In the genomic region with DNA sequence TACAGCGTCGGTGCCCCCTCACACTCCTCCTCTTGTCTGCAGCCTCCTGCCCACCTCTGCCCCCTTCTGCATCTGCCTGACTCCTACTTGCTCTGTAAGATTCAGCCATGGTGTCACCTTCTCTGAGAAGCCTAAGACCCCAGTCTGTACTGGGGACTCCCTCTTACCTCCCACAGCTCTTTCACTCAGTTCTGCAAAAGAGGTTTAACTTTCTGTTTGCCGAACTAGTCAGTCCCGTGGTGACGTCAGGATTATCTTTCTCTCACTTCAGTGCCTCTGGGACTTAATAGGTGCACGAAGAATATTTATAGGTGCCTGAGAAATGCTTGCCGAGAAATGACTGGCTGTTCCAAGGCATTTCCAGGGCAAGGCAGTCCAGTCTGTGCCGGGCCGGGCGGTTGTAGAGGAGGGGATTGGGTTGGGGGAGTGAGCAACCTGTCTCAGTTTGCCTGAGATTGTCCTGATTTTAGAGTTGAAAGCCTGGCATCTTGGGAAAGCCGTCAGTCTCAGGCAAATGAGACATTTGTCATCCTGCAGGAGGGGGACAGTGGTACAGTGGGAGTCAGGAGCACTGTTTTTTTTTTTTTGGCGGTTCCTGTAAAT, we compare ENCODE assay signal across 21 cellular contexts.
A peak's percentile ranks its signal among the peaks of the same experiment; 100 is the strongest.
DNase-seq lines count a peak whose midpoint lies in the region; ATAC-seq, FAIRE-seq and TF ChIP-seq lines count a peak whose summit lies in the region.
"Had no signal": no experiment of that assay in that cellular context is flagged by ENCODE, and none has a peak within 500 bp of the region (broad histone marks: within the 10 kb centered on the region; RNA-seq: fewer than 3 reads in every experiment).

No MANE protein-coding gene starts in this region.

- CTCF ChIA-PET in GM12878 (lab: Yijun Ruan, JAX), result no interaction called here

- H3K9ac ChIP-seq in GM12878 (ENCODE audit: control insufficient read depth, insufficient read depth, low read length), result no peak overlapping the region
- no peak overlapping the region for H3K9ac ChIP-seq in GM23248
- H3K9ac ChIP-seq: neural progenitor cell had no signal

- H3K27ac Mint-ChIP-seq in nephron progenitor cell, result peak overlapping the region; percentile 92
- H3K27ac Mint-ChIP-seq: activated naive CD4-positive, alpha-beta T cell treated with anti-CD3 and anti-CD28 coated beads, Interleukin-2, amount 50 U/mL, for 24 hours; activated T-helper 17 cell treated with anti-CD3 and anti-CD28 coated beads, Interleukin-2, amount 50 U/mL, for 72 hours; CD8-positive, alpha-beta memory T cell; neural progenitor cell had no signal

- no peak overlapping the region for H3K4me2 ChIP-seq in GM12878 (ENCODE audit: control insufficient read depth, insufficient read depth)
- H3K4me2 ChIP-seq in GM23248 (ENCODE audit: unreplicated experiment), result no peak overlapping the region
- H3K4me2 ChIP-seq: neural progenitor cell had no signal

- H3K27me3 Mint-ChIP-seq in nephron progenitor cell (ENCODE audit: low read depth, poor library complexity), result peaks cover 10% of the 10 kb centered on the region
- H3K27me3 Mint-ChIP-seq: CD8-positive, alpha-beta memory T cell had no signal

- TF ChIP-seq RAD21 in GM12878 (IDR thresholded peaks at IDR 0.05; ENCODE audit: insufficient read depth, low read depth, low read length), result no peak

- H3K79me2 ChIP-seq in GM12878 (ENCODE audit: control insufficient read depth, insufficient read depth, low read length), result no peaks in the 10 kb centered on the region
- H3K79me2 ChIP-seq in GM23248 (ENCODE audit: insufficient read depth), result no peaks in the 10 kb centered on the region

- no peaks in the 10 kb centered on the region for H3K9me3 ChIP-seq in GM12878 (replicated peaks; ENCODE audit: control insufficient read depth, insufficient read depth, low read length)
- H3K9me3 ChIP-seq in GM23248 (ENCODE audit: low read depth), result no peaks in the 10 kb centered on the region

- no peak for TF ChIP-seq POLR2A in GM12878 (IDR thresholded peaks at IDR 0.05; ENCODE audit: low read depth, low read length)

- H3K4me3 ChIP-seq in GM12878, result no peak overlapping the region
- H3K4me3 ChIP-seq in urinary bladder (ENCODE audit: low read depth, low read length), result no peak overlapping the region
- H3K4me3 ChIP-seq in GM23248, result no peak overlapping the region
- H3K4me3 ChIP-seq: neural progenitor cell had no signal

- SMC1A ChIA-PET in GM12878 (lab: Charles Lee; ENCODE audit: uncharacterized antibody, unreplicated experiment), result no interaction called here

- no peaks in the 10 kb centered on the region for H3K36me3 ChIP-seq in GM12878 (ENCODE audit: control insufficient read depth in 2 of 2, insufficient read depth in 2 of 2, low read length in 1 of 2)
- H3K36me3 ChIP-seq in urinary bladder (ENCODE audit: insufficient read depth), result no peaks in the 10 kb centered on the region
- no peaks in the 10 kb centered on the region for H3K36me3 ChIP-seq in GM23248 (ENCODE audit: low read depth)
- H3K36me3 ChIP-seq: neural progenitor cell had no signal

- peaks cover 8% of the 10 kb centered on the region for H3K9me3 Mint-ChIP-seq in nephron progenitor cell
- H3K9me3 Mint-ChIP-seq: activated naive CD4-positive, alpha-beta T cell treated with anti-CD3 and anti-CD28 coated beads, Interleukin-2, amount 50 U/mL, for 24 hours; activated T-helper 17 cell treated with anti-CD3 and anti-CD28 coated beads, Interleukin-2, amount 50 U/mL, for 72 hours; neural progenitor cell had no signal

- FAIRE-seq in GM12878 (lab: Jason Lieb, UNC), result no peak
- FAIRE-seq: islet of Langerhans had no signal

- no peaks in the 10 kb centered on the region for H3K9me2 ChIP-seq in GM23248 (ENCODE audit: insufficient read depth)

- BruUV-seq in GM12878 (replicated peaks; lab: Mats Ljungman, UMichigan), result no TSS peak

- in situ Hi-C loops in GM12878 (cut with MboI), result no loop called here
- in situ Hi-C loops in GM23248 (cut with MboI), result no loop called here

- H2AFZ ChIP-seq in GM12878 (ENCODE audit: control insufficient read depth, low read depth, low read length), result no peak overlapping the region
- no peak overlapping the region for H2AFZ ChIP-seq in GM23248
- H2AFZ ChIP-seq: neural progenitor cell had no signal

- no peak for TF ChIP-seq EP300 in GM12878 (IDR thresholded peaks at IDR 0.05; ENCODE audit: borderline replicate concordance in 1 of 2, control insufficient read depth in 1 of 2, low read depth in 2 of 2, low read length in 2 of 2)

- TF ChIP-seq CTCF in GM12878 (IDR thresholded peaks at IDR 0.05 in 2 of 3, conservative IDR thresholded peaks at IDR 0.05 in 1 of 3; ENCODE audit: control insufficient read depth in 2 of 3, extremely low read depth in 1 of 3, insufficient read depth in 1 of 3, low read depth in 3 of 3, low read length in 3 of 3), result no peak
- TF ChIP-seq CTCF in nephron progenitor cell (IDR thresholded peaks at IDR 0.05), result no peak

- 38% methylated on average over 12 of the region's 12 CpGs for WGBS in GM12878 (ENCODE audit: insufficient coverage, insufficient replicate concordance, low lambda C conversion rate, missing lambda C conversion rate)
- 77% methylated on average over 12 of the region's 12 CpGs for WGBS in urinary bladder
- WGBS in GM23248 (ENCODE audit: low coverage in 1 of 2, low lambda C conversion rate in 2 of 2, missing lambda C conversion rate in 2 of 2), 2 experiments, result 67 to 68% methylated on average over 12 of the region's 12 CpGs

- peaks cover 40% of the 10 kb centered on the region for H3K4me1 Mint-ChIP-seq in nephron progenitor cell
- H3K4me1 Mint-ChIP-seq: activated naive CD4-positive, alpha-beta T cell treated with anti-CD3 and anti-CD28 coated beads, Interleukin-2, amount 50 U/mL, for 24 hours; CD8-positive, alpha-beta memory T cell; neural progenitor cell had no signal

- H3K4me1 ChIP-seq in GM12878 (ENCODE audit: control insufficient read depth, insufficient read depth, low read length), result no peaks in the 10 kb centered on the region
- H3K4me1 ChIP-seq in urinary bladder (ENCODE audit: insufficient read depth), result peaks cover 6% of the 10 kb centered on the region
- no peaks in the 10 kb centered on the region for H3K4me1 ChIP-seq in GM23248 (ENCODE audit: insufficient read depth)
- H3K4me1 ChIP-seq: neural progenitor cell had no signal

- H3K36me3 Mint-ChIP-seq in nephron progenitor cell (ENCODE audit: low read depth), result no peaks in the 10 kb centered on the region
- H3K36me3 Mint-ChIP-seq: activated naive CD4-positive, alpha-beta T cell treated with anti-CD3 and anti-CD28 coated beads, Interleukin-2, amount 50 U/mL, for 24 hours; CD8-positive, alpha-beta memory T cell; neural progenitor cell had no signal

- H4K20me1 ChIP-seq in GM12878 (ENCODE audit: control insufficient read depth, insufficient read depth), result no peaks in the 10 kb centered on the region
- H4K20me1 ChIP-seq in GM23248 (ENCODE audit: insufficient read depth), result no peaks in the 10 kb centered on the region

- ATAC-seq in GM12878, result peak; percentile 34
- ATAC-seq: activated T-helper 17 cell treated with anti-CD3 and anti-CD28 coated beads, Interleukin-2, amount 50 U/mL, for 72 hours had no signal

- intact Hi-C loops in GM12878 (cut with micrococcal nuclease; ENCODE audit: unreplicated experiment), result no loop called here

- RAD21 ChIA-PET in GM12878 (lab: Charles Lee; ENCODE audit: unreplicated experiment), result no interaction called here

- POLR2A ChIA-PET in GM12878 (lab: Charles Lee), result no interaction called here

- no peak overlapping the region for H3K4me3 Mint-ChIP-seq in nephron progenitor cell
- H3K4me3 Mint-ChIP-seq: activated naive CD4-positive, alpha-beta T cell treated with anti-CD3 and anti-CD28 coated beads, Interleukin-2, amount 50 U/mL, for 24 hours; activated T-helper 17 cell treated with anti-CD3 and anti-CD28 coated beads, Interleukin-2, amount 50 U/mL, for 72 hours; CD8-positive, alpha-beta memory T cell; neural progenitor cell had no signal

- DNase-seq in NCI-H82 (lab: John Stamatoyannopoulos, UW), result peak; percentile 4
- no peak for DNase-seq in NCI-H82 treated with DMSO at 0.1 percent for 48 hours (lab: John Stamatoyannopoulos, UW; ENCODE audit: unreplicated experiment)
- no peak for DNase-seq in GM12878 (ENCODE audit: low read depth, low spot score)
- DNase-seq in nephron progenitor cell, result no peak
- DNase-seq in GM23248, result no peak
- no peak for DNase-seq in SHP77 treated with DMSO at 0.1 percent for 48 hours (lab: John Stamatoyannopoulos, UW)
- no peak for DNase-seq in ureter (ENCODE audit: low spot score)
- DNase-seq: activated CD4-positive, alpha-beta T cell treated with anti-CD3 and anti-CD28 coated beads, Interleukin-2, amount 50 U/mL, for 48 hours; activated CD8-positive, alpha-beta memory T cell treated with anti-CD3 and anti-CD28 coated beads, Interleukin-2, amount 50 U/mL, for 4 hours; anterior cingulate cortex; CD8-positive, alpha-beta memory T cell; cortex of kidney; NCI-H187; stimulated activated CD8-positive, alpha-beta memory T cell treated with anti-CD3 and anti-CD28 coated beads, Interleukin-4, amount 100 ng/mL, for 48 hours; SW 1271 had no signal

- no peaks in the 10 kb centered on the region for H3F3A ChIP-seq in GM23248 (ENCODE audit: insufficient read depth)

- H3K27me3 ChIP-seq in GM12878 (replicated peaks in 1 of 2; ENCODE audit: control insufficient read depth in 2 of 2, insufficient read depth in 2 of 2, low read length in 1 of 2) (0 out of 4 replicates have a peak, but pooled peaks cover 0 to 1% of the 10 kb centered on the region in 2 experiments), GM23248 (replicated peaks; ENCODE audit: insufficient read depth) (no peaks in the 10 kb centered on the region)
- H3K27me3 ChIP-seq: neural progenitor cell had no signal

- H3K27ac ChIP-seq in GM12878 (ENCODE audit: control insufficient read depth, insufficient read depth) (no peak overlapping the region), urinary bladder (ENCODE audit: low read depth) (peak overlapping the region; percentile 69), GM23248 (no peak overlapping the region)
- H3K27ac ChIP-seq: 22Rv1, neural progenitor cell had no signal

TF ChIP-seq in GM12878, 131 proteins besides CTCF, POLR2A, EP300 and RAD21 (continues in another document):
- TF ChIP-seq MXI1 (IDR thresholded peaks at IDR 0.05; ENCODE audit: low read depth, low read length) (no peak), ETV6 (conservative IDR thresholded peaks at IDR 0.05 in 1 of 2, IDR thresholded peaks at IDR 0.05 in 1 of 2; ENCODE audit: borderline replicate concordance in 1 of 2, low read depth in 1 of 2) (no peak), BRCA1 (IDR thresholded peaks at IDR 0.05; ENCODE audit: low read depth, low read length) (no peak), FOXM1 (IDR thresholded peaks at IDR 0.05; ENCODE audit: low read depth, low read length) (no peak), HCFC1 (IDR thresholded peaks at IDR 0.05; ENCODE audit: low read length) (no peak)
- TF ChIP-seq, protein P1, sequence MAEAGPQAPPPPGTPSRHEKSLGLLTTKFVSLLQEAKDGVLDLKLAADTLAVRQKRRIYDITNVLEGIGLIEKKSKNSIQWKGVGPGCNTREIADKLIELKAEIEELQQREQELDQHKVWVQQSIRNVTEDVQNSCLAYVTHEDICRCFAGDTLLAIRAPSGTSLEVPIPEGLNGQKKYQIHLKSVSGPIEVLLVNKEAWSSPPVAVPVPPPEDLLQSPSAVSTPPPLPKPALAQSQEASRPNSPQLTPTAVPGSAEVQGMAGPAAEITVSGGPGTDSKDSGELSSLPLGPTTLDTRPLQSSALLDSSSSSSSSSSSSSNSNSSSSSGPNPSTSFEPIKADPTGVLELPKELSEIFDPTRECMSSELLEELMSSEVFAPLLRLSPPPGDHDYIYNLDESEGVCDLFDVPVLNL (IDR thresholded peaks at IDR 0.05; ENCODE audit: low read depth, low read length), result no peak
